14 cellular contexts compared by ENCODE assay signal in genomic region chr2:43005211-43005974, GRCh38.
DNase-seq lines count a peak whose midpoint lies in the region; ATAC-seq and TF ChIP-seq lines count a peak whose summit lies in the region.
"Had no signal": no experiment of that assay in that cellular context is flagged by ENCODE, and none has a peak within 500 bp of the region (broad histone marks: within the 10 kb centered on the region; RNA-seq: fewer than 3 reads in every experiment).

No MANE protein-coding gene starts in this region.

- TF ChIP-seq CTCF in Calu3 (IDR thresholded peaks at IDR 0.05; ENCODE audit: unreplicated experiment): no peak

- peak overlapping the region; percentile 61 for H3K4me3 Mint-ChIP-seq in Calu3 (ENCODE audit: low read depth, unreplicated experiment)
- H3K4me3 Mint-ChIP-seq: CD4-positive, alpha-beta memory T cell; stimulated activated naive CD8-positive, alpha-beta T cell treated with anti-CD3 and anti-CD28 coated beads, Interleukin-15, amount 100 ng/mL, for 72 hours had no signal

- H3K9me3 Mint-ChIP-seq in Calu3 (ENCODE audit: low read depth, unreplicated experiment): peaks cover 5% of the 10 kb centered on the region

- peak overlapping the region; percentile 95 for H3K27ac ChIP-seq in angular gyrus (ENCODE audit: low read depth, low read length)
- H3K27ac ChIP-seq: gastrocnemius medialis had no signal

- H3K27me3 Mint-ChIP-seq in Calu3 (ENCODE audit: unreplicated experiment): no peaks in the 10 kb centered on the region
- H3K27me3 Mint-ChIP-seq: stimulated activated naive CD8-positive, alpha-beta T cell treated with anti-CD3 and anti-CD28 coated beads, Interleukin-15, amount 100 ng/mL, for 72 hours had no signal

- peaks cover 56% of the 10 kb centered on the region for H3K36me3 Mint-ChIP-seq in Calu3 (ENCODE audit: insufficient read depth, unreplicated experiment)

- DNase-seq in Calu3: peak; percentile 95
- peak; percentile 83 for DNase-seq in left lobe of liver (ENCODE audit: low spot score)
- peak; percentile 83 for DNase-seq in putamen (ENCODE audit: low spot score)
- DNase-seq in AML-193 (lab: John Stamatoyannopoulos, UW): no peak
- no peak for DNase-seq in stimulated activated CD4-positive, alpha-beta T cell treated with anti-CD3 and anti-CD28 coated beads, Interleukin-15, amount 100 ng/mL, for 24 hours
- no peak for DNase-seq in NCI-H82 (lab: John Stamatoyannopoulos, UW)
- DNase-seq: CD4-positive, alpha-beta memory T cell; gastrocnemius medialis; naive B cell; NCI-H510A; stimulated activated naive CD8-positive, alpha-beta T cell treated with anti-CD3 and anti-CD28 coated beads, Interleukin-15, amount 100 ng/mL, for 72 hours had no signal

- CTCF ChIA-PET in Calu3 (lab: Charles Lee): interaction anchor here (0.6 to 3.4 kb wide), 15 partner anchors 9 to 1075 kb away, joined by 3 to 30 read pairs (median 4); no protein-coding TSS in a partner anchor

- peaks cover 86% of the 10 kb centered on the region for H3K4me1 Mint-ChIP-seq in Calu3 (ENCODE audit: low read depth, unreplicated experiment)
- H3K4me1 Mint-ChIP-seq: CD4-positive, alpha-beta memory T cell had no signal

- intact Hi-C loops in Calu3 (cut with micrococcal nuclease; ENCODE audit: unreplicated experiment): loop anchor here (1.0 to 2.0 kb wide), 2 partner anchors 17 to 26 kb away; no protein-coding TSS in a partner anchor

- H3K27ac Mint-ChIP-seq in Calu3 (ENCODE audit: unreplicated experiment): peak overlapping the region; percentile 93
- H3K27ac Mint-ChIP-seq: stimulated activated naive CD8-positive, alpha-beta T cell treated with anti-CD3 and anti-CD28 coated beads, Interleukin-15, amount 100 ng/mL, for 72 hours had no signal

- ATAC-seq in left lobe of liver (peak; percentile 94), GM18520 (IDR thresholded peaks at IDR 0.05; ENCODE audit: unreplicated experiment) (no peak)
- ATAC-seq: activated naive CD4-positive, alpha-beta T cell treated with anti-CD3 and anti-CD28 coated beads, Interleukin-2, amount 50 U/mL, for 72 hours; gastrocnemius medialis; stimulated activated naive CD8-positive, alpha-beta T cell treated with anti-CD3 and anti-CD28 coated beads, Interleukin-15, amount 100 ng/mL, for 72 hours had no signal

- BruUV-seq in Calu3 (replicated peaks; lab: Mats Ljungman, UMichigan): TSS peak; percentile 74

Comparison
In these comparisons a context has a peak if more than half of its experiments do, and no peak if none do; other contexts are left out.
1. DNase-seq: peak in Calu3 (single experiment), left lobe of liver (single experiment) and putamen (single experiment); none in AML-193 (0 of 2), stimulated activated CD4-positive, alpha-beta T cell treated with anti-CD3 and anti-CD28 coated beads, Interleukin-15, amount 100 ng/mL, for 24 hours (single experiment) and NCI-H82 (single experiment).